21 cellular contexts compared by ENCODE assay signal in the genomic region with DNA sequence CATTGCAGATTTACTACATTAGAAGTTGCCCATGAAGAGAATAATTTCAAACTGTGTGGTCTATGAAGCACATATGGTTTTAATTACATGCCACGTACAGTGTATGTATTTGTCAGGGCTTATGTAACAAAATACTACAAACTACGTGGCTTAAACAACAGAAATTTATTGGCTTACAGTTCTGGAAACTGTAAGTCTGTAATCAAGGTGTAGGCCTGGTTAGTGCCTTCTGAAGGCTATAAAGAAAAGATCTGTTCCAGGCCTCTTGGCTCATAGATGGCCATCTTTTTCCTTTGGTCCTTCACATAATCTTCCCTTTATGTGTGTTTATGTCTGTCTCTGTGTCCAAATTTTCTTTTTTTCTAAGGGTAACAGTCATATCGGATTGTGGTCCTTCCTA.
DNase-seq lines count a peak whose midpoint lies in the region; ATAC-seq, FAIRE-seq and TF ChIP-seq lines count a peak whose summit lies in the region.
"Had no signal": no experiment of that assay in that cellular context is flagged by ENCODE, and none has a peak within 500 bp of the region (broad histone marks: within the 10 kb centered on the region; RNA-seq: fewer than 3 reads in every experiment).

No MANE protein-coding gene starts in this region.

- H3K27me3 Mint-ChIP-seq in astrocyte (ENCODE audit: low read depth, unreplicated experiment): no peaks in the 10 kb centered on the region
- H3K27me3 Mint-ChIP-seq: B cell; CD4-positive, CD25-positive, alpha-beta regulatory T cell had no signal

- FAIRE-seq in D721Med (lab: Jason Lieb, UNC) (peak; percentile 84), astrocyte (lab: Jason Lieb, UNC) (peak; percentile 99)
- FAIRE-seq: GM12878 had no signal

- no peak for ATAC-seq in activated CD4-positive, CD25-positive, alpha-beta regulatory T cell treated with anti-CD3 and anti-CD28 coated beads, Interleukin-2, amount 50 U/mL, for 24 hours
- ATAC-seq: CD8-positive, alpha-beta T cell; GM12878; HCT116 had no signal

- H3K27me3 ChIP-seq in astrocyte (ENCODE audit: insufficient read depth, low read length): no peaks in the 10 kb centered on the region
- no peaks in the 10 kb centered on the region for H3K27me3 ChIP-seq in hepatocyte

- H4K20me1 ChIP-seq in astrocyte (ENCODE audit: insufficient read depth, low read length): no peaks in the 10 kb centered on the region
- no peaks in the 10 kb centered on the region for H4K20me1 ChIP-seq in hepatocyte (ENCODE audit: insufficient read depth, poor library complexity, severe bottlenecking)
- H4K20me1 ChIP-seq: BLaER1 had no signal

- H3K36me3 ChIP-seq in astrocyte (ENCODE audit: insufficient read depth, low read length) (no peaks in the 10 kb centered on the region), hepatocyte (replicated peaks; ENCODE audit: insufficient read depth, low read depth) (no peaks in the 10 kb centered on the region)
- H3K36me3 ChIP-seq: BLaER1 had no signal

- no peak overlapping the region for H3K4me3 Mint-ChIP-seq in astrocyte (ENCODE audit: unreplicated experiment)
- H3K4me3 Mint-ChIP-seq: B cell; CD4-positive, CD25-positive, alpha-beta regulatory T cell; CD8-positive, alpha-beta T cell; H9 had no signal

- TF ChIP-seq CTCF in D721Med (IDR thresholded peaks at IDR 0.05; ENCODE audit: insufficient read depth, missing control alignments): no peak
- TF ChIP-seq CTCF in astrocyte (IDR thresholded peaks at IDR 0.05; ENCODE audit: insufficient read depth, low read depth, low read length): no peak
- TF ChIP-seq CTCF in hepatocyte (IDR thresholded peaks at IDR 0.05; ENCODE audit: poor library complexity): no peak

- H3K9me3 ChIP-seq in astrocyte (ENCODE audit: insufficient read depth, low read depth, low read length) (no peaks in the 10 kb centered on the region), hepatocyte (ENCODE audit: low read depth) (no peaks in the 10 kb centered on the region)
- H3K9me3 ChIP-seq: BLaER1, Caco-2 had no signal

- H2AFZ ChIP-seq in astrocyte (ENCODE audit: low read depth, low read length) (no peak overlapping the region), hepatocyte (no peak overlapping the region)

- no peak overlapping the region for H3K27ac Mint-ChIP-seq in astrocyte (ENCODE audit: unreplicated experiment)
- H3K27ac Mint-ChIP-seq: B cell; CD4-positive, CD25-positive, alpha-beta regulatory T cell; CD8-positive, alpha-beta T cell; H9 had no signal

- no peaks in the 10 kb centered on the region for H3K36me3 Mint-ChIP-seq in astrocyte (ENCODE audit: low read depth, unreplicated experiment)
- H3K36me3 Mint-ChIP-seq: CD4-positive, CD25-positive, alpha-beta regulatory T cell; CD8-positive, alpha-beta T cell had no signal

- H3K4me2 ChIP-seq in astrocyte (ENCODE audit: low read length): no peak overlapping the region
- no peak overlapping the region for H3K4me2 ChIP-seq in hepatocyte
- H3K4me2 ChIP-seq: BLaER1 had no signal

- DNase-seq in D721Med (ENCODE audit: insufficient read length, low spot score): no peak
- no peak for DNase-seq in astrocyte (ENCODE audit: low read depth)
- peak; percentile 10 for DNase-seq in hepatocyte (ENCODE audit: low spot score)
- DNase-seq in GM19240 (ENCODE audit: insufficient read length, low spot score): no peak
- DNase-seq in stimulated activated CD4-positive, alpha-beta T cell treated with anti-CD3 and anti-CD28 coated beads, Interleukin-4, amount 100 ng/mL, for 4 hours: no peak
- DNase-seq: Caco-2; CD4-positive, CD25-positive, alpha-beta regulatory T cell; CD8-positive, alpha-beta T cell; DMS 273 treated with DMSO at 0.1 percent for 48 hours; DMS79; EL; GDM1; GOT3; H9 had no signal

- H3K4me1 Mint-ChIP-seq in astrocyte (ENCODE audit: low read depth, unreplicated experiment): no peaks in the 10 kb centered on the region
- H3K4me1 Mint-ChIP-seq: B cell; CD4-positive, CD25-positive, alpha-beta regulatory T cell had no signal

- H3K27ac ChIP-seq in astrocyte (ENCODE audit: low read depth, low read length) (no peak overlapping the region), hepatocyte (no peak overlapping the region)
- H3K27ac ChIP-seq: 22Rv1, BLaER1, C4-2B had no signal

- H3K79me2 ChIP-seq in astrocyte (ENCODE audit: insufficient read depth, low read length): no peaks in the 10 kb centered on the region
- no peaks in the 10 kb centered on the region for H3K79me2 ChIP-seq in hepatocyte

- no peak overlapping the region for H3K4me3 ChIP-seq in astrocyte (ENCODE audit: insufficient read depth, low read depth, low read length)
- H3K4me3 ChIP-seq in hepatocyte: no peak overlapping the region
- H3K4me3 ChIP-seq: BLaER1, GM12878 had no signal

- WGBS in hepatocyte (ENCODE audit: low lambda C conversion rate, missing lambda C conversion rate): 42% methylated on average over 3 of the region's 3 CpGs

- H3K9me3 Mint-ChIP-seq in astrocyte (ENCODE audit: unreplicated experiment): no peaks in the 10 kb centered on the region

- no peak overlapping the region for H3K9ac ChIP-seq in astrocyte (ENCODE audit: low read length)
- H3K9ac ChIP-seq: BLaER1 had no signal

- no peaks in the 10 kb centered on the region for H3K9me2 ChIP-seq in hepatocyte (replicated peaks; ENCODE audit: insufficient read depth)

- no peaks in the 10 kb centered on the region for H3K4me1 ChIP-seq in astrocyte (ENCODE audit: insufficient read depth, low read length)
- H3K4me1 ChIP-seq in hepatocyte (ENCODE audit: insufficient read depth): peaks cover 3% of the 10 kb centered on the region
- H3K4me1 ChIP-seq: BLaER1, Caco-2 had no signal
